In the genomic region with DNA sequence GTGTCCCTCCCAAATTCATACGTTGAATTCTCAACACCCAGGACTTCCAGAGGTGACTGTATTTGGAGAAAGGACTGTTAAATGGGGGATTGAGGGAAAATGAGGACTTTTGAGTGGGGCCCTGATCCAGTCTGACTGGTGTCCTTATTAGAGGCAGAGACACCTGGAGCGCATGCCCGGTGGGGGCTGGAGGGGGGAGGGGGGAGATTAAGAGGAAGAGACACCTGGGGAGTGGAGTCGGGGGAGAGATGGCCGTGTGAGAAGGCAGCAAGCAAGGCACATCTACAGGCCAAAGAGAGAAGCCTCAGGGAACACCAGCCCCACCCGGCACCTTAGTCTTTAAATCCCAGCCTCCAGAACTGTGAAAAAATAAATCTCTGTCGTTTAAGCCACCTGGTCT, we compare ENCODE assay signal across 18 cellular contexts.
DNase-seq lines count a peak whose midpoint lies in the region; ATAC-seq and TF ChIP-seq lines count a peak whose summit lies in the region.
"Had no signal": no experiment of that assay in that cellular context is flagged by ENCODE, and none has a peak within 500 bp of the region (broad histone marks: within the 10 kb centered on the region; RNA-seq: fewer than 3 reads in every experiment).

No MANE protein-coding gene starts in this region.

- no peak overlapping the region for H3K9ac ChIP-seq in DND-41 (ENCODE audit: low read depth, low read length)

- H3K36me3 ChIP-seq in DND-41 (ENCODE audit: insufficient read depth, low read length) (peaks cover 19% of the 10 kb centered on the region), mucosa of descending colon (ENCODE audit: low read depth) (no peaks in the 10 kb centered on the region)
- H3K36me3 ChIP-seq: brain microvascular endothelial cell, upper lobe of left lung had no signal

- no peak for DNase-seq in activated CD4-positive, alpha-beta T cell treated with anti-CD3 and anti-CD28 coated beads, Interleukin-2, amount 10 ng/mL, durations not matched to agents 7 days and 5 days
- no peak for DNase-seq in activated CD4-positive, alpha-beta T cell treated with anti-CD3 and anti-CD28 coated beads, Interleukin-2, amount 50 U/mL, for 4 hours
- DNase-seq in DND-41 = peak; percentile 46
- peak; percentile 19 for DNase-seq in stimulated activated CD8-positive, alpha-beta memory T cell treated with anti-CD3 and anti-CD28 coated beads, Interleukin-4, amount 100 ng/mL, for 48 hours
- DNase-seq in mucosa of descending colon = no peak
- DNase-seq in NK-92 treated with Interleukin-12 subunit alpha and Interleukin-12 subunit beta, amount 100 ng/mL, for 24 hours (lab: John Stamatoyannopoulos, UW) = no peak
- DNase-seq: activated naive CD4-positive, alpha-beta T cell treated with anti-CD3 and anti-CD28 coated beads, Interleukin-2, amount 50 U/mL, for 16 hours; Kasumi-1; NCI-H1105 treated with DMSO at 0.1 percent for 48 hours; SW 1271; upper lobe of left lung had no signal

- H3K27me3 Mint-ChIP-seq in activated CD4-positive, alpha-beta T cell treated with anti-CD3 and anti-CD28 coated beads, Interleukin-2, amount 10 ng/mL, durations not matched to agents 7 days and 5 days = no peaks in the 10 kb centered on the region
- H3K27me3 Mint-ChIP-seq in activated T-helper 17 cell treated with anti-CD3 and anti-CD28 coated beads, Interleukin-2, amount 50 U/mL, for 72 hours = no peaks in the 10 kb centered on the region

- H3K9me3 ChIP-seq in DND-41 (ENCODE audit: insufficient read depth, low read length, severe bottlenecking) (no peaks in the 10 kb centered on the region), mucosa of descending colon (no peaks in the 10 kb centered on the region)
- H3K9me3 ChIP-seq: A549, upper lobe of left lung had no signal

- peak overlapping the region; percentile 62 for H3K27ac Mint-ChIP-seq in activated CD4-positive, alpha-beta T cell treated with anti-CD3 and anti-CD28 coated beads, Interleukin-2, amount 10 ng/mL, durations not matched to agents 7 days and 5 days
- peak overlapping the region; percentile 97 for H3K27ac Mint-ChIP-seq in activated T-helper 17 cell treated with anti-CD3 and anti-CD28 coated beads, Interleukin-2, amount 50 U/mL, for 72 hours

- H3K9me3 Mint-ChIP-seq in activated CD4-positive, alpha-beta T cell treated with anti-CD3 and anti-CD28 coated beads, Interleukin-2, amount 10 ng/mL, durations not matched to agents 7 days and 5 days = no peaks in the 10 kb centered on the region
- H3K9me3 Mint-ChIP-seq in activated T-helper 17 cell treated with anti-CD3 and anti-CD28 coated beads, Interleukin-2, amount 50 U/mL, for 72 hours = no peaks in the 10 kb centered on the region

- POLR2A ChIA-PET in activated CD4-positive, alpha-beta T cell treated with anti-CD3 and anti-CD28 coated beads, Interleukin-2, amount 10 ng/mL, durations not matched to agents 7 days and 5 days (lab: Charles Lee) = no interaction called here

- ATAC-seq in DND-41 (ENCODE audit: insufficient read depth, low read depth) (peak; percentile 15), mucosa of descending colon (no peak), HG02938 (IDR thresholded peaks at IDR 0.05; ENCODE audit: unreplicated experiment) (no peak)
- no peak for ATAC-seq in activated T-helper 17 cell treated with anti-CD3 and anti-CD28 coated beads, Interleukin-2, amount 50 U/mL, for 72 hours (replicated peaks)
- ATAC-seq: A549, HCT116 had no signal

- H3K36me3 Mint-ChIP-seq in activated CD4-positive, alpha-beta T cell treated with anti-CD3 and anti-CD28 coated beads, Interleukin-2, amount 10 ng/mL, durations not matched to agents 7 days and 5 days (ENCODE audit: low read depth) = peaks cover 10% of the 10 kb centered on the region
- no peaks in the 10 kb centered on the region for H3K36me3 Mint-ChIP-seq in activated T-helper 17 cell treated with anti-CD3 and anti-CD28 coated beads, Interleukin-2, amount 50 U/mL, for 72 hours (ENCODE audit: low read depth)

- TF ChIP-seq CTCF in DND-41 (IDR thresholded peaks at IDR 0.05; ENCODE audit: borderline replicate concordance, extremely low read depth, low read length, poor library complexity, severe bottlenecking) (no peak), mucosa of descending colon (IDR thresholded peaks at IDR 0.05) (no peak)

- H3K27ac ChIP-seq in DND-41 (ENCODE audit: low read length) = peak overlapping the region; percentile 49; the same call in 1 of the 2 replicates
- H3K27ac ChIP-seq: A549 had no signal

- H4K20me1 ChIP-seq in DND-41 (ENCODE audit: insufficient read depth, low read length) = peaks cover 74% of the 10 kb centered on the region

- H3K79me2 ChIP-seq in DND-41 (ENCODE audit: insufficient read depth, low read length) = peaks cover 94% of the 10 kb centered on the region

- no peak overlapping the region for H2AFZ ChIP-seq in DND-41 (ENCODE audit: low read depth, low read length)

- intact Hi-C loops in mucosa of descending colon (cut with DNase I, micrococcal nuclease) = no loop called here

- peaks cover 53% of the 10 kb centered on the region for H3K4me1 Mint-ChIP-seq in activated CD4-positive, alpha-beta T cell treated with anti-CD3 and anti-CD28 coated beads, Interleukin-2, amount 10 ng/mL, durations not matched to agents 7 days and 5 days
- peaks cover 52% of the 10 kb centered on the region for H3K4me1 Mint-ChIP-seq in activated T-helper 17 cell treated with anti-CD3 and anti-CD28 coated beads, Interleukin-2, amount 50 U/mL, for 72 hours

- H3K4me1 ChIP-seq in DND-41 (ENCODE audit: insufficient read depth, low read length) (peaks cover 64% of the 10 kb centered on the region), mucosa of descending colon (ENCODE audit: low read depth) (no peaks in the 10 kb centered on the region)

- peak overlapping the region; percentile 51 for H3K4me2 ChIP-seq in DND-41 (ENCODE audit: insufficient read depth, low read length)
- H3K4me2 ChIP-seq: A549, smooth muscle cell had no signal

- CTCF ChIA-PET in activated CD4-positive, alpha-beta T cell treated with anti-CD3 and anti-CD28 coated beads, Interleukin-2, amount 10 ng/mL, durations not matched to agents 7 days and 5 days (lab: Charles Lee) = interaction anchor here (1.3 to 2.4 kb wide), 3 partner anchors 15 to 76 kb away, joined by 3 to 7 read pairs (median 3); no protein-coding TSS in a partner anchor

- H3K4me3 ChIP-seq in DND-41 (ENCODE audit: low read depth in 1 of 2, low read length in 2 of 2) = no peak overlapping the region
- no peak overlapping the region for H3K4me3 ChIP-seq in mucosa of descending colon
- H3K4me3 ChIP-seq: A549, lung, smooth muscle cell, upper lobe of left lung had no signal

- H3K4me3 Mint-ChIP-seq in activated CD4-positive, alpha-beta T cell treated with anti-CD3 and anti-CD28 coated beads, Interleukin-2, amount 10 ng/mL, durations not matched to agents 7 days and 5 days = no peak overlapping the region
- H3K4me3 Mint-ChIP-seq in activated T-helper 17 cell treated with anti-CD3 and anti-CD28 coated beads, Interleukin-2, amount 50 U/mL, for 72 hours = peak overlapping the region; percentile 91

- H3K27me3 ChIP-seq in DND-41 (ENCODE audit: insufficient read depth, low read length, poor library complexity) = no peaks in the 10 kb centered on the region
- H3K27me3 ChIP-seq: brain microvascular endothelial cell, upper lobe of left lung had no signal

Comparison
In these comparisons a context has a peak if more than half of its experiments do, and no peak if none do; other contexts are left out.
1. DNase-seq: peak in DND-41 (single experiment) and stimulated activated CD8-positive, alpha-beta memory T cell treated with anti-CD3 and anti-CD28 coated beads, Interleukin-4, amount 100 ng/mL, for 48 hours (single experiment); none in activated CD4-positive, alpha-beta T cell treated with anti-CD3 and anti-CD28 coated beads, Interleukin-2, amount 10 ng/mL, durations not matched to agents 7 days and 5 days (single experiment), activated CD4-positive, alpha-beta T cell treated with anti-CD3 and anti-CD28 coated beads, Interleukin-2, amount 50 U/mL, for 4 hours (0 of 2), mucosa of descending colon (0 of 3) and NK-92 treated with Interleukin-12 subunit alpha and Interleukin-12 subunit beta, amount 100 ng/mL, for 24 hours (single experiment).